Comparison of ENCODE assay signal across 8 cellular contexts in genomic region chr7:116213361-116214155, GRCh38. TPM values are rescaled to one million over a fixed set of nuclear protein-coding genes. Genes with fewer than 3 reads are reported as not detected.
DNase-seq lines count a peak whose midpoint lies in the region; ATAC-seq and TF ChIP-seq lines count a peak whose summit lies in the region.

No MANE protein-coding gene starts in this region.

- H3K4me2 ChIP-seq in HCT116 (ENCODE audit: low read length): peak overlapping the region; percentile 1; the same call in 1 of the 2 replicates

- peak overlapping the region; percentile 98 for H3K27ac ChIP-seq in A673 (ENCODE audit: low read depth, low read length, poor library complexity, severe bottlenecking)
- no peak overlapping the region for H3K27ac ChIP-seq in HCT116 (ENCODE audit: low read depth, low read length)

- intact Hi-C loops in A673 (cut with micrococcal nuclease; ENCODE audit: unreplicated experiment) (no loop called here), HCT116 (cut with micrococcal nuclease) (no loop called here)

- H3K27me3 ChIP-seq in A673 (replicated peaks; ENCODE audit: insufficient read depth, low read depth, low read length, poor library complexity) (no peaks in the 10 kb centered on the region), HCT116 (ENCODE audit: insufficient read depth, low read length) (no peaks in the 10 kb centered on the region), mucosa of stomach (ENCODE audit: control insufficient read depth, insufficient read depth, low read length) (no peaks in the 10 kb centered on the region)

- peaks cover 0 to 6% (median 0%) of the 10 kb centered on the region in 5 experiments for H3K9me3 Mint-ChIP-seq in brain

- RAD21 ChIA-PET in HCT116 (lab: Charles Lee; ENCODE audit: low non-redundant PET in 1 of 2, low total read pairs in 2 of 2, uncharacterized antibody in 2 of 2, unreplicated experiment in 2 of 2): no interaction called here

- POLR2A ChIA-PET in A673 (lab: Charles Lee; ENCODE audit: low non-redundant PET): interaction anchor here (0.5 kb wide), 1 partner anchor 995 kb away, joined by 5 read pairs; no protein-coding TSS in a partner anchor
- POLR2A ChIA-PET in HCT116 (lab: Charles Lee): no interaction called here

- H3K36me3 Mint-ChIP-seq in brain: no peaks in the 10 kb centered on the region

- H3K9me3 ChIP-seq in A673 (ENCODE audit: low read depth, low read length, poor library complexity, severe bottlenecking): no peaks in the 10 kb centered on the region
- H3K9me3 ChIP-seq in HCT116 (ENCODE audit: control insufficient read depth in 1 of 2, insufficient read depth in 1 of 2, low read depth in 1 of 2, low read length in 2 of 2): no peaks in the 10 kb centered on the region
- no peaks in the 10 kb centered on the region for H3K9me3 ChIP-seq in mucosa of stomach (ENCODE audit: control insufficient read depth, low read length)

- H3K79me2 ChIP-seq in HCT116 (ENCODE audit: insufficient read depth, low read length): peaks cover 74% of the 10 kb centered on the region

- no peak overlapping the region for H2AFZ ChIP-seq in HCT116 (ENCODE audit: low read depth, low read length, poor library complexity, severe bottlenecking)

- H4K20me1 ChIP-seq in HCT116 (ENCODE audit: insufficient read depth): peaks cover 11% of the 10 kb centered on the region; the same call in 1 of the 2 replicates

- H3K4me1 ChIP-seq in A673 (ENCODE audit: insufficient read depth, low read length, poor library complexity, severe bottlenecking) (peaks cover 64% of the 10 kb centered on the region), HCT116 (ENCODE audit: control insufficient read depth in 1 of 2, insufficient read depth in 2 of 2, low read length in 2 of 2) (peaks cover 64 to 80% of the 10 kb centered on the region in 2 experiments), mucosa of stomach (ENCODE audit: control insufficient read depth, insufficient read depth, low read length) (peaks cover 26% of the 10 kb centered on the region)

- H3K9ac ChIP-seq in HCT116 (ENCODE audit: low read length) (no peak overlapping the region), mucosa of stomach (ENCODE audit: low read length) (peak overlapping the region; percentile 20)

- H3K9me2 ChIP-seq in HCT116 (ENCODE audit: insufficient read depth): no peaks in the 10 kb centered on the region

- H3K4me1 Mint-ChIP-seq in brain: peaks cover 28% of the 10 kb centered on the region

- BruUV-seq in A673 (replicated peaks; lab: Mats Ljungman, UMichigan) (no TSS peak), HCT116 (replicated peaks; lab: Mats Ljungman, UMichigan) (no TSS peak)

- H3K27ac Mint-ChIP-seq in brain: no peak overlapping the region

- no peak for TF ChIP-seq POLR2A in HCT116 (IDR thresholded peaks at IDR 0.05; ENCODE audit: borderline replicate concordance, extremely low read depth, insufficient read depth, insufficient read length)

- peak overlapping the region; percentile 78 for H3K4me3 ChIP-seq in A673 (ENCODE audit: low read depth, low read length, poor library complexity, severe bottlenecking)
- no peak overlapping the region for H3K4me3 ChIP-seq in HCT116 (replicated peaks in 1 of 2; ENCODE audit: low read depth in 1 of 2, low read length in 2 of 2)
- H3K4me3 ChIP-seq in mucosa of stomach (ENCODE audit: low read length): no peak overlapping the region

- TF ChIP-seq RAD21 in HCT116 (IDR thresholded peaks at IDR 0.05; ENCODE audit: low read depth): no peak

- no peaks in the 10 kb centered on the region for H3K36me3 ChIP-seq in A673 (ENCODE audit: insufficient read depth, low read length, poor library complexity, severe bottlenecking)
- no peaks in the 10 kb centered on the region for H3K36me3 ChIP-seq in HCT116 (ENCODE audit: control insufficient read depth in 1 of 2, insufficient read depth in 2 of 2, low read length in 2 of 2)
- H3K36me3 ChIP-seq in mucosa of stomach (ENCODE audit: control insufficient read depth, insufficient read depth, low read length): no peaks in the 10 kb centered on the region

- no peak for TF ChIP-seq CTCF in A673 (conservative IDR thresholded peaks at IDR 0.05; ENCODE audit: low read depth, low read length)
- no peak for TF ChIP-seq CTCF in HCT116 (IDR thresholded peaks at IDR 0.05 in 2 of 3, conservative IDR thresholded peaks at IDR 0.05 in 1 of 3; ENCODE audit: borderline replicate concordance in 1 of 3, insufficient read depth in 1 of 3, low read depth in 2 of 3, low read length in 2 of 3)
- TF ChIP-seq CTCF in brain (conservative IDR thresholded peaks at IDR 0.05): no peak

- DNase-seq in A673 (ENCODE audit: low spot score) (peak; percentile 61), HCT116 (ENCODE audit: low read depth, low spot score) (no peak), SHP77 treated with DMSO at 0.1 percent for 48 hours (lab: John Stamatoyannopoulos, UW) (no peak)
- no peak for DNase-seq in activated CD8-positive, alpha-beta memory T cell treated with anti-CD3 and anti-CD28 coated beads, Interleukin-2, amount 50 U/mL, for 4 hours

- H3K4me3 Mint-ChIP-seq in brain: peak overlapping the region in 3 of 5 experiments; percentile 26 to 78 (median 77)

- CTCF ChIA-PET in A673 (lab: Charles Lee) (no interaction called here), HCT116 (lab: Charles Lee) (no interaction called here)

- peaks cover 61% of the 10 kb centered on the region for H3K27me3 Mint-ChIP-seq in brain

- ATAC-seq in HCT116 (no peak), GM18498 (IDR thresholded peaks at IDR 0.05; ENCODE audit: unreplicated experiment) (no peak), HG02852 (IDR thresholded peaks at IDR 0.05; ENCODE audit: unreplicated experiment) (no peak)

TF ChIP-seq in HCT116, 20 proteins besides CTCF, POLR2A, EP300 and RAD21:
- TF ChIP-seq TCF7L2 (IDR thresholded peaks at IDR 0.05; ENCODE audit: borderline replicate concordance, extremely low read depth, insufficient read depth, insufficient read length) (no peak), EZH2phosphoT487 (IDR thresholded peaks at IDR 0.05; ENCODE audit: borderline replicate concordance) (no peak), JUND (IDR thresholded peaks at IDR 0.05) (no peak), SRF (IDR thresholded peaks at IDR 0.05; ENCODE audit: low read depth) (no peak), SP1 (IDR thresholded peaks at IDR 0.05; ENCODE audit: low read depth) (no peak), MAX (IDR thresholded peaks at IDR 0.05) (no peak), EZH2 (IDR thresholded peaks at IDR 0.05) (no peak), CBX3 (IDR thresholded peaks at IDR 0.05; ENCODE audit: low read depth) (no peak), ZNF274 (IDR thresholded peaks at IDR 0.05; ENCODE audit: low read depth, low read length) (no peak), ZBTB33 (IDR thresholded peaks at IDR 0.05; ENCODE audit: extremely low read depth, insufficient replicate concordance, low read length) (no peak), EGR1 (IDR thresholded peaks at IDR 0.05; ENCODE audit: low read depth) (no peak), FOSL1 (IDR thresholded peaks at IDR 0.05; ENCODE audit: low read depth) (no peak)

RNA-seq across cellular contexts. Expression of gene TES, which starts 3.2 kb away (rescaled TPM):
- 115 and 121 TPM in 2 replicates for total RNA-seq in A673 (2021)
- 129 TPM for total RNA-seq in HCT116 (2021; ENCODE audit: unreplicated experiment)
- polyA plus RNA-seq in HCT116 (2012): 122 and 129 TPM in 2 replicates
- polyA plus RNA-seq in brain (ENCODE audit: insufficient read depth, low read depth, low replicate concordance): 9.4 TPM
